In genomic region chr12:51087-51486, GRCh38 we compare ENCODE assay signal across 3 cellular contexts. TPM values are rescaled to one million over a fixed set of nuclear protein-coding genes. Genes with fewer than 3 reads are reported as not detected.
"Had no signal": no experiment of that assay in that cellular context is flagged by ENCODE, and none has a peak within 500 bp of the region (broad histone marks: within the 10 kb centered on the region; RNA-seq: fewer than 3 reads in every experiment).

No MANE protein-coding gene starts in this region.

RNA-seq across cellular contexts. Expression of gene IQSEC3, which starts 15.5 kb away (rescaled TPM):
- total RNA-seq: HepG2, HFFc6, HT1080 had no signal
